Comparison of ENCODE assay signal across 18 cellular contexts in the genomic region with DNA sequence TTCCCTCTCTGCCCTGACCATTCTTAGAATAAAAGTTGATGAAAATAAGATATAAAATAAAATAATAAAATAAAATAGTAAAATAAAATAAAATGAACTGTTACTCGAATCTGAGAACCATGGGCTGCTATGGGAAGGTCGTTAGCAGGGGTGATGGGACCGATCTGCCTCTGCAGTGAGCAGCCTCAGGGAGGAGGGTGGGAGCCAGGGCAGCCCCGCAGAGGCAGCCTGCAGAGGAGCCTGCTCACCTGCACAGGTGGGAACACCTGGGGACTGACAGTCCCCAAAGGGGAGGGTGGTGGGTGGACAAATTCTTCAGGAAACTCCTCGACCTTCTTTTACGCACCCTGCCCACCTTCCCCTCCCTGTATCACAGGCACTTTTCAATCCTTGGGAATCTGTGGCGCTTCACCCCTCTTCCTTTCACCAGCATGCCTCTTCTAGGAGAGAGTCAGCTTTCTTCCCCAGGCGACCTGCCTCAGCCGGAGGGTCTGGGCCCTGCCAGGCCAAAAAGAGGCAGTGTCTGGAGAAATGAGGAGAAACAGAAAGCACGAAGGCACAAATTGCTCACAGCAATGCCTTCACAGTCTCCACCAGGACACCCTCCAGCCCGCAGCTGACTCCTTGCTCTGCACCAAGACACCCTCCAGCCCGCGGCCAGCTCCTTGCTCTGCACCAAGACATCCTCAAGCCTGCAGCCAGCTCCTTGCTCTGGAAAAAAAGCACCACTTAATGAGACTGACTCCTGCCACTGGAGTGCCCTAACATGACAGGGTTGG.
"Had no signal": no experiment of that assay in that cellular context is flagged by ENCODE, and none has a peak within 500 bp of the region (broad histone marks: within the 10 kb centered on the region; RNA-seq: fewer than 3 reads in every experiment).

No MANE protein-coding gene starts in this region.

- H3K27me3 ChIP-seq: ovary, thyroid gland, upper lobe of left lung had no signal

- ATAC-seq: gastroesophageal sphincter; mucosa of descending colon; naive thymus-derived CD8-positive, alpha-beta T cell; right cardiac atrium; stimulated activated naive CD8-positive, alpha-beta T cell treated with anti-CD3 and anti-CD28 coated beads, Interleukin-15, Interleukin-2, amounts not matched to agents 100 U/mL and 50 U/mL, for 24 hours had no signal

- H3K9me3 ChIP-seq: mucosa of descending colon, ovary, suprapubic skin, thyroid gland had no signal

- DNase-seq: caudate nucleus; cortex of kidney; dorsolateral prefrontal cortex; effector CD8-positive, alpha-beta T cell; glutamatergic neuron; mucosa of descending colon; naive thymus-derived CD8-positive, alpha-beta T cell; right cardiac atrium; stimulated activated CD4-positive, alpha-beta T cell treated with anti-CD3 and anti-CD28 coated beads, Interleukin-2, amount 100 ng/mL, for 48 hours; stimulated activated naive CD8-positive, alpha-beta T cell treated with anti-CD3 and anti-CD28 coated beads, Interleukin-15, Interleukin-2, amounts not matched to agents 100 U/mL and 50 U/mL, for 24 hours; thyroid gland had no signal

- H3K4me1 ChIP-seq: esophagus muscularis mucosa, gastroesophageal sphincter, suprapubic skin, thyroid gland, upper lobe of left lung had no signal

- H3K4me3 ChIP-seq: dorsolateral prefrontal cortex, esophagus muscularis mucosa, gastroesophageal sphincter, mucosa of descending colon, ovary, smooth muscle cell, suprapubic skin, thyroid gland, upper lobe of left lung had no signal

- H3K27ac ChIP-seq: dorsolateral prefrontal cortex, epithelial cell of prostate, esophagus muscularis mucosa, gastroesophageal sphincter, ovary, suprapubic skin, thyroid gland, upper lobe of left lung had no signal

- H3K36me3 ChIP-seq: esophagus muscularis mucosa, gastroesophageal sphincter, ovary, suprapubic skin, thyroid gland, upper lobe of left lung had no signal
